In the genomic region with DNA sequence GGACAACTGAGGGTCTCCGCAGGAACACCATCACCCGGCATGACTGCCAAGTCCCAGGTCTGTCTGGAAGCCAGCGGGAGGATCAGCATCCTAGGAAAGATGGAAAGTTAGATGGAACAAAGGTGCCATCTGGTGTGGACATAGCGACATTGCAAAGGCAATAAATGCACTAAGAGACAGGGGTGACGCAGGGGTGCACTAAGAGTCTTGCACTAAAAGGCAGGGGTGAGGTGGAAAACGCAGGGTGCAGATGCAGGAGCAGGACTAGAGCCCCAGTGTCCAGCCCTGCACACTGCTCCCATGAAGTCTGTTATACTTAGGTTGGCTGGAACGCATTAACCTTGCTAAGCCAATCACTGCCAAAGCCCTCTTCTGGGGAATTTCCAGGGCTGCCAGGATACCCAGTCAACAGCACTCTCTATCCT, we compare ENCODE assay signal across 8 cellular contexts. TPM values are rescaled to one million over a fixed set of nuclear protein-coding genes. Genes with fewer than 3 reads are reported as not detected.
DNase-seq lines count a peak whose midpoint lies in the region; ATAC-seq, FAIRE-seq and TF ChIP-seq lines count a peak whose summit lies in the region.

No MANE protein-coding gene starts in this region.

- peak; percentile 88 for FAIRE-seq in urothelium cell line (lab: Jason Lieb, UNC)

- no peak for DNase-seq in GM06990 (ENCODE audit: extremely low read depth, insufficient read length)
- DNase-seq in NAMALWA (ENCODE audit: low spot score) = peak; percentile 38
- no peak for DNase-seq in breast epithelium (ENCODE audit: low spot score in 2 of 2)
- DNase-seq in urothelium cell line (ENCODE audit: low spot score) = peak; percentile 67
- DNase-seq in activated naive CD4-positive, alpha-beta T cell treated with Interleukin-2 at 50 U/mL for 16 hours = no peak

- TF ChIP-seq CTCF in GM06990 (IDR thresholded peaks at IDR 0.05; ENCODE audit: insufficient read depth, low read length, poor library complexity, severe bottlenecking) (peak; percentile 49), breast epithelium (IDR thresholded peaks at IDR 0.05) (peak; percentile 24 to 68 (median 56))

- H3K36me3 ChIP-seq in GM06990 (ENCODE audit: control insufficient read depth, insufficient read depth, low read length) (peaks cover 3% of the 10 kb centered on the region; the same call in 1 of the 2 replicates), breast epithelium (no peaks in the 10 kb centered on the region)

- H3K4me3 ChIP-seq in GM06990 (replicated peaks; ENCODE audit: low read depth, low read length) (no peak overlapping the region), breast epithelium (no peak overlapping the region)

- intact Hi-C loops in breast epithelium (cut with DNase I; ENCODE audit: low total_unique reads) = loop anchor here (5.0 kb wide), 1 partner anchor 81 kb away; no protein-coding TSS in a partner anchor

- no peaks in the 10 kb centered on the region for H3K27me3 ChIP-seq in GM06990 (replicated peaks; ENCODE audit: control insufficient read depth, insufficient read depth, low read length)
- no peaks in the 10 kb centered on the region for H3K27me3 ChIP-seq in breast epithelium
- H3K27me3 ChIP-seq in layer of hippocampus (ENCODE audit: control insufficient read depth, insufficient read depth, low read length) = no peaks in the 10 kb centered on the region

- no peak for ATAC-seq in GM21515 (IDR thresholded peaks at IDR 0.05; ENCODE audit: unreplicated experiment)
- no peak for ATAC-seq in GM21717 (IDR thresholded peaks at IDR 0.05; ENCODE audit: unreplicated experiment)

- H3K4me1 ChIP-seq in breast epithelium = peaks cover 0 to 5% of the 10 kb centered on the region in 2 donors

- no peak for TF ChIP-seq POLR2A in breast epithelium (IDR thresholded peaks at IDR 0.05)

- H3K27ac ChIP-seq in breast epithelium (peak overlapping the region in 1 of 2 donors; percentile 2), layer of hippocampus (ENCODE audit: low read depth, low read length) (peak overlapping the region; percentile 27)

- no peaks in the 10 kb centered on the region for H3K9me3 ChIP-seq in breast epithelium

RNA-seq across cellular contexts. Expression of a gene that starts 15.5 kb away (rescaled TPM):
- 100 to 1,000 TPM; 119 to 138 (median 120) TPM for total RNA-seq in breast epithelium

RNA-seq across cellular contexts. Expression of a gene that starts 28.9 kb away (rescaled TPM):
- total RNA-seq in breast epithelium = 100 to 1,000 TPM in 2 of 3 donors, 10 to 100 TPM in 1; 98.6 to 128 (median 107) TPM

RNA-seq across cellular contexts. Expression of a gene that starts 56.2 kb away (rescaled TPM):
- 1,000 to 10,000 TPM in 1 of 3 donors, 100 to 1,000 TPM in 2; 220 to 2,507 (median 295) TPM for total RNA-seq in breast epithelium

Comparison
In these comparisons a context has a peak if more than half of its experiments do, and no peak if none do; other contexts are left out.
1. DNase-seq: peak in NAMALWA (single experiment) and urothelium cell line (single experiment); none in GM06990 (single experiment), breast epithelium (0 of 2) and activated naive CD4-positive, alpha-beta T cell treated with Interleukin-2 at 50 U/mL for 16 hours (single experiment).